Comparison of ENCODE assay signal across 10 cellular contexts in genomic region chr21:44927259-44927586, GRCh38. TPM values are rescaled to one million over a fixed set of nuclear protein-coding genes. Genes with fewer than 3 reads are reported as not detected.
DNase-seq lines count a peak whose midpoint lies in the region; ATAC-seq and TF ChIP-seq lines count a peak whose summit lies in the region.
"Had no signal": no experiment of that assay in that cellular context is flagged by ENCODE, and none has a peak within 500 bp of the region (broad histone marks: within the 10 kb centered on the region; RNA-seq: fewer than 3 reads in every experiment).

No MANE protein-coding gene starts in this region.

- no peak for DNase-seq in DND-41
- no peak for DNase-seq in mammary epithelial cell
- no peak for DNase-seq in neuronal stem cell (ENCODE audit: low spot score)
- DNase-seq in NCI-H1930 (lab: John Stamatoyannopoulos, UW) = no peak
- DNase-seq in activated gamma-delta T cell treated with Interleukin-2 at 50 U/mL for 16 hours = no peak
- DNase-seq: NCI-H510A treated with DMSO at 0.1 percent for 48 hours had no signal

- TF ChIP-seq CTCF in DND-41 (IDR thresholded peaks at IDR 0.05; ENCODE audit: borderline replicate concordance, extremely low read depth, low read length, poor library complexity, severe bottlenecking) (no peak), mammary epithelial cell (conservative IDR thresholded peaks at IDR 0.05 in 1 of 2, IDR thresholded peaks at IDR 0.05 in 1 of 2; ENCODE audit: extremely low read depth in 1 of 2, insufficient read depth in 1 of 2, low read depth in 1 of 2, low read length in 2 of 2) (no peak)

- peak overlapping the region; percentile 80 for H3K18ac ChIP-seq in neuronal stem cell (ENCODE audit: low read length)

- H3K9me3 ChIP-seq in DND-41 (ENCODE audit: insufficient read depth, low read length, severe bottlenecking) (no peaks in the 10 kb centered on the region), KOPT-K1 (ENCODE audit: insufficient read depth, low read length, poor library complexity, severe bottlenecking) (no peaks in the 10 kb centered on the region), mammary epithelial cell (replicated peaks; ENCODE audit: insufficient read depth, low read length) (no peaks in the 10 kb centered on the region), neuronal stem cell (replicated peaks in 1 of 2; ENCODE audit: control insufficient read depth in 2 of 2, insufficient read depth in 1 of 2, low read depth in 1 of 2, low read length in 2 of 2) (peaks cover 3 to 10% of the 10 kb centered on the region in 2 donors)

- peaks cover 77% of the 10 kb centered on the region for H3K4me1 ChIP-seq in DND-41 (ENCODE audit: insufficient read depth, low read length)
- H3K4me1 ChIP-seq in mammary epithelial cell (ENCODE audit: insufficient read depth, low read length) = peaks cover 52% of the 10 kb centered on the region
- H3K4me1 ChIP-seq in neuronal stem cell (ENCODE audit: control insufficient read depth in 2 of 2, insufficient read depth in 1 of 2, low read depth in 1 of 2, low read length in 2 of 2) = peaks cover 16 to 28% of the 10 kb centered on the region in 2 donors
- H3K4me1 ChIP-seq: parathyroid adenoma had no signal

- peak overlapping the region; percentile 46 for H2BK12ac ChIP-seq in neuronal stem cell (ENCODE audit: low read length)

- H2AFZ ChIP-seq in DND-41 (ENCODE audit: low read depth, low read length) (no peak overlapping the region), mammary epithelial cell (ENCODE audit: low read depth, low read length) (no peak overlapping the region), neuronal stem cell (ENCODE audit: low read length) (peak overlapping the region; percentile 79)
- H2AFZ ChIP-seq: parathyroid adenoma had no signal

- ATAC-seq in DND-41 (ENCODE audit: insufficient read depth, low read depth) = no peak
- no peak for ATAC-seq in GM19467 (IDR thresholded peaks at IDR 0.05; ENCODE audit: unreplicated experiment)
- no peak for ATAC-seq in HG02840 (IDR thresholded peaks at IDR 0.05; ENCODE audit: low FRiP score, unreplicated experiment)

- H4K8ac ChIP-seq in neuronal stem cell (ENCODE audit: low read depth, low read length) = peak overlapping the region; percentile 48

- CTCF ChIA-PET in mammary epithelial cell (lab: Charles Lee; ENCODE audit: low non-redundant PET) = interaction anchor here (0.6 to 1.3 kb wide), 3 partner anchors 201 to 360 kb away, joined by 9 to 37 read pairs (median 17); partner anchors contain the start of gene POFUT2

- intact Hi-C loops in mammary epithelial cell (cut with micrococcal nuclease) = loop anchor here (5.0 kb wide), 1 partner anchor 415 kb away; no protein-coding TSS in a partner anchor

- no peak overlapping the region for H2BK5ac ChIP-seq in neuronal stem cell (ENCODE audit: low read length)

- H3K27ac ChIP-seq in DND-41 (ENCODE audit: low read length) (peak overlapping the region; percentile 89), KOPT-K1 (ENCODE audit: low read depth, low read length, poor library complexity, severe bottlenecking) (peak overlapping the region; percentile 97), mammary epithelial cell (ENCODE audit: insufficient read depth, low read depth, low read length) (peak overlapping the region; percentile 91), neuronal stem cell (replicated peaks; ENCODE audit: low read length) (no peak overlapping the region)
- H3K27ac ChIP-seq: parathyroid adenoma had no signal

- H4K91ac ChIP-seq in neuronal stem cell (ENCODE audit: low read depth, low read length, poor library complexity) = no peak overlapping the region

- H2BK15ac ChIP-seq in neuronal stem cell (ENCODE audit: low read length) = peak overlapping the region; percentile 67

- H3K14ac ChIP-seq in neuronal stem cell (ENCODE audit: low read length) = peak overlapping the region; percentile 4

- H3K23ac ChIP-seq in neuronal stem cell (ENCODE audit: low read depth, low read length, poor library complexity) = no peak overlapping the region

- H3K79me1 ChIP-seq in neuronal stem cell (ENCODE audit: low read depth, low read length) = no peaks in the 10 kb centered on the region

- 0% methylated on average over 1 of the region's 4 CpGs for WGBS in mammary epithelial cell (ENCODE audit: low coverage, missing lambda C conversion rate)
- WGBS in neuronal stem cell (ENCODE audit: extremely low coverage in 2 of 2, insufficient read length in 2 of 2, insufficient replicate concordance in 1 of 2), 2 donors = no CpG with 5 or more reads among the region's 4 CpGs

- no TSS peak for BruUV-seq in mammary epithelial cell (replicated peaks; lab: Mats Ljungman, UMichigan)

- H4K20me1 ChIP-seq in DND-41 (ENCODE audit: insufficient read depth, low read length) (peaks cover 6% of the 10 kb centered on the region; the same call in 1 of the 2 replicates), mammary epithelial cell (ENCODE audit: insufficient read depth, low read length) (no peaks in the 10 kb centered on the region)

- dilution Hi-C loops in mammary epithelial cell (cut with HindIII; ENCODE audit: low sequenced_read_pairs) = no loop called here

- no peak overlapping the region for H3K4ac ChIP-seq in neuronal stem cell (ENCODE audit: low read length)

- peaks cover 2% of the 10 kb centered on the region for H3K27me3 ChIP-seq in DND-41 (ENCODE audit: insufficient read depth, low read length, poor library complexity)
- no peaks in the 10 kb centered on the region for H3K27me3 ChIP-seq in mammary epithelial cell (ENCODE audit: insufficient read depth, low read length)
- H3K27me3 ChIP-seq in neuronal stem cell (ENCODE audit: control insufficient read depth in 3 of 3, insufficient read depth in 3 of 3, low read depth in 1 of 3, low read length in 3 of 3) = peaks cover 38 to 90% (median 60%) of the 10 kb centered on the region in 3 experiments

- H3K4me2 ChIP-seq in DND-41 (ENCODE audit: insufficient read depth, low read length) (peak overlapping the region; percentile 58), mammary epithelial cell (ENCODE audit: insufficient read depth, low read depth, low read length) (peak overlapping the region; percentile 90), neuronal stem cell (ENCODE audit: insufficient read depth, low read length, poor library complexity, severe bottlenecking) (peak overlapping the region; percentile 32)

- H2AK5ac ChIP-seq in neuronal stem cell (ENCODE audit: low read depth, low read length) = peak overlapping the region; percentile 79

- in situ Hi-C loops in mammary epithelial cell (cut with MboI; ENCODE audit: low sequenced_read_pairs in 2 of 2) = no loop called here

- no peaks in the 10 kb centered on the region for H3K36me3 ChIP-seq in DND-41 (ENCODE audit: insufficient read depth, low read length)
- no peaks in the 10 kb centered on the region for H3K36me3 ChIP-seq in KOPT-K1 (ENCODE audit: insufficient read depth, low read length)
- no peaks in the 10 kb centered on the region for H3K36me3 ChIP-seq in mammary epithelial cell (ENCODE audit: insufficient read depth, low read length)
- no peaks in the 10 kb centered on the region for H3K36me3 ChIP-seq in neuronal stem cell (replicated peaks in 1 of 2; ENCODE audit: control insufficient read depth in 2 of 2, insufficient read depth in 2 of 2, low read length in 2 of 2)

- H3K9ac ChIP-seq in DND-41 (ENCODE audit: low read depth, low read length) (peak overlapping the region; percentile 53), mammary epithelial cell (ENCODE audit: insufficient read depth, low read length) (no peak overlapping the region), neuronal stem cell (ENCODE audit: low read depth, low read length, poor library complexity) (peak overlapping the region; percentile 44)
- H3K9ac ChIP-seq: parathyroid adenoma had no signal

- no peak overlapping the region for H2BK120ac ChIP-seq in neuronal stem cell (ENCODE audit: low read depth, low read length)

- H3K4me3 ChIP-seq in DND-41 (ENCODE audit: low read depth in 1 of 2, low read length in 2 of 2) (peak overlapping the region in 1 of 2 experiments; percentile 40; a peak in 2 of 4 replicates), mammary epithelial cell (replicated peaks in 1 of 3; ENCODE audit: insufficient read depth in 1 of 3, low read depth in 2 of 3, low read length in 3 of 3) (no peak overlapping the region), neuronal stem cell (ENCODE audit: low read length in 2 of 2) (no peak overlapping the region)

- H3K79me2 ChIP-seq in DND-41 (ENCODE audit: insufficient read depth, low read length) (no peaks in the 10 kb centered on the region), mammary epithelial cell (ENCODE audit: insufficient read depth, low read length) (no peaks in the 10 kb centered on the region)
- H3K79me2 ChIP-seq: parathyroid adenoma had no signal

RNA-seq across cellular contexts. Expression of gene ITGB2, which starts 6.5 kb away (rescaled TPM):
- total RNA-seq in mammary epithelial cell = 1 to 10 TPM in 1 of 2 donors, not detected in 1; 2.7 TPM
- 1.8 TPM for polyA plus RNA-seq in mammary epithelial cell
- polyA minus RNA-seq in mammary epithelial cell = not detected
- polyA plus RNA-seq in neuronal stem cell (2013, experiment 1 of 2) = 0.06 TPM
- 0.12 TPM for polyA plus RNA-seq in neuronal stem cell (2013, experiment 2 of 2)

RNA-seq across cellular contexts. Expression of gene SLX9, which starts 12.6 kb away (rescaled TPM):
- total RNA-seq in mammary epithelial cell = 10 to 100 TPM; 17.3 to 53.2 TPM
- 31.0 TPM for polyA plus RNA-seq in mammary epithelial cell
- 8.7 TPM for polyA minus RNA-seq in mammary epithelial cell
- 17.0 TPM for polyA plus RNA-seq in neuronal stem cell (2013, experiment 1 of 2)
- 16.6 TPM for polyA plus RNA-seq in neuronal stem cell (2013, experiment 2 of 2)

RNA-seq across cellular contexts. Expression of gene PTTG1IP, which starts 53.7 kb away (rescaled TPM):
- 100 to 1,000 TPM; 131 to 269 TPM for total RNA-seq in mammary epithelial cell
- polyA plus RNA-seq in mammary epithelial cell = 146 TPM
- polyA minus RNA-seq in mammary epithelial cell = 174 TPM
- polyA plus RNA-seq in neuronal stem cell (2013, experiment 1 of 2) = 134 TPM
- polyA plus RNA-seq in neuronal stem cell (2013, experiment 2 of 2) = 131 TPM

Comparison
In these comparisons a context has a peak if more than half of its experiments do, and no peak if none do; other contexts are left out.
1. H3K4me2 ChIP-seq: peak in every context shown above with its lines; median percentile 90 in mammary epithelial cell; 58 in DND-41; 32 in neuronal stem cell.